ENCODE assay signal across 33 cellular contexts in genomic region chr12:11517080-11517479, GRCh38.
"Had no signal": no experiment of that assay in that cellular context is flagged by ENCODE, and none has a peak within 500 bp of the region (broad histone marks: within the 10 kb centered on the region; RNA-seq: fewer than 3 reads in every experiment).

No MANE protein-coding gene starts in this region.

- H3K4me1 ChIP-seq: adrenal gland, body of pancreas, breast epithelium had no signal

- DNase-seq: activated B cell treated with CpG ODN at 0.5 μM for 24 hours; activated CD4-positive, alpha-beta memory T cell treated with anti-CD3 and anti-CD28 coated beads for 36 hours; activated CD4-positive, alpha-beta T cell treated with anti-CD3 and anti-CD28 coated beads for 4 hours; activated CD4-positive, alpha-beta T cell treated with anti-CD3 and anti-CD28 coated beads, Interleukin-2, amount 10 ng/mL, durations not matched to agents 24 days and 14 days; activated CD4-positive, alpha-beta T cell treated with anti-CD3 and anti-CD28 coated beads, Interleukin-2, amount 50 U/mL, for 1 hour; activated CD4-positive, alpha-beta T cell treated with anti-CD3 and anti-CD28 coated beads, Interleukin-2, amount 50 U/mL, for 4 hours; activated CD4-positive, CD25-positive, alpha-beta regulatory T cell treated with anti-CD3 and anti-CD28 coated beads, Interleukin-2, amount 50 U/mL, for 72 hours; activated CD8-positive, alpha-beta memory T cell treated with anti-CD3 and anti-CD28 coated beads, Interleukin-2, amount 50 U/mL, for 4 hours; activated CD8-positive, alpha-beta T cell treated with anti-CD3 and anti-CD28 coated beads for 36 hours; activated effector memory CD4-positive, alpha-beta T cell treated with anti-CD3 and anti-CD28 coated beads, Interleukin-2, amount 50 U/mL, for 16 hours; activated gamma-delta T cell treated with Interleukin-2 at 50 U/mL for 16 hours; activated naive CD4-positive, alpha-beta T cell; activated naive CD4-positive, alpha-beta T cell treated with anti-CD3 and anti-CD28 coated beads for 36 hours; activated naive CD4-positive, alpha-beta T cell treated with anti-CD3 and anti-CD28 coated beads, Interleukin-2, amount 50 U/mL, for 16 hours; activated naive CD8-positive, alpha-beta T cell treated with anti-CD3 and anti-CD28 coated beads for 36 hours; activated T-cell treated with anti-CD3 and anti-CD28 coated beads for 4 hours; activated T-cell treated with anti-CD3 and anti-CD28 coated beads, Interleukin-2, amount 50 U/mL, for 1 hour; activated T-cell treated with anti-CD3 and anti-CD28 coated beads, Interleukin-2, amount 50 U/mL, for 4 hours; activated T-cell treated with anti-CD3 and anti-CD28 coated beads, Interleukin-2, amount 50 U/mL, for 72 hours; adrenal gland; amniotic stem cell; aorta; body of pancreas; brain microvascular endothelial cell; central memory CD4-positive, alpha-beta T cell; T-helper 2 cell; T-helper 9 cell had no signal

- FAIRE-seq: astrocyte, TTC549 had no signal

- H3K4me3 ChIP-seq: adrenal gland, body of pancreas, breast epithelium had no signal

- H3K36me3 ChIP-seq: adrenal gland, brain microvascular endothelial cell, breast epithelium had no signal

- H3K27ac ChIP-seq: adrenal gland, body of pancreas, brain microvascular endothelial cell, breast epithelium, VCaP had no signal

- H3K27me3 ChIP-seq: adrenal gland, body of pancreas, breast epithelium had no signal

- ATAC-seq: activated CD8-positive, alpha-beta T cell treated with anti-CD3 and anti-CD28 coated beads for 36 hours; activated naive CD4-positive, alpha-beta T cell treated with anti-CD3 and anti-CD28 coated beads, Interleukin-2, amount 50 U/mL, for 72 hours; activated T-cell treated with anti-CD3 and anti-CD28 coated beads, Interleukin-2, amount 50 U/mL, for 4 hours; activated T-cell treated with anti-CD3 and anti-CD28 coated beads, Interleukin-2, amount 50 U/mL, for 72 hours; activated T-helper 17 cell treated with anti-CD3 and anti-CD28 coated beads, Interleukin-2, amount 50 U/mL, for 72 hours; body of pancreas had no signal

- H3K9me3 ChIP-seq: adrenal gland, body of pancreas, breast epithelium had no signal
